ENCODE assay signal across 15 cellular contexts in genomic region chr2:159073256-159073655, GRCh38.
A peak's percentile ranks its signal among the peaks of the same experiment; 100 is the strongest.
DNase-seq lines count a peak whose midpoint lies in the region; ATAC-seq and TF ChIP-seq lines count a peak whose summit lies in the region.
"Had no signal": no experiment of that assay in that cellular context is flagged by ENCODE, and none has a peak within 500 bp of the region (broad histone marks: within the 10 kb centered on the region; RNA-seq: fewer than 3 reads in every experiment).

No MANE protein-coding gene starts in this region.

- POLR2A ChIA-PET in T-cell (lab: Charles Lee) = no interaction called here

- H3K4me3 ChIP-seq in astrocyte of the spinal cord (ENCODE audit: low read depth, low read length) (no peak overlapping the region), fibroblast of mammary gland (ENCODE audit: control insufficient read depth, low read depth, low read length) (no peak overlapping the region)
- H3K4me3 ChIP-seq: spleen had no signal

- ATAC-seq in left ventricle myocardium superior (no peak), GM21737 (IDR thresholded peaks at IDR 0.05; ENCODE audit: unreplicated experiment) (no peak), T-cell (replicated peaks in 1 of 4) (no peak)

- no peak overlapping the region for H3K4me3 Mint-ChIP-seq in T-cell
- H3K4me3 Mint-ChIP-seq: T-helper 2 cell treated with Interferon-gamma antibody and Interleukin-4, amounts not matched to agents 5 μg/mL and 100 μg/mL, for 36 hours had no signal

- in situ Hi-C loops in astrocyte of the spinal cord (cut with HindIII; ENCODE audit: low sequenced_read_pairs) = no loop called here

- DNase-seq in H4 (ENCODE audit: low spot score) (peak; percentile 33), astrocyte of the spinal cord (ENCODE audit: low read depth, low spot score) (peak; percentile 68), fibroblast of mammary gland (ENCODE audit: low read depth) (peak; percentile 63), renal cortical epithelial cell (ENCODE audit: low read depth) (peak; percentile 69), left ventricle myocardium superior (no peak), T-cell (no peak), cerebellar nuclear complex (lab: John Stamatoyannopoulos, UW) (no peak)
- DNase-seq: activated CD4-positive, alpha-beta T cell treated with anti-CD3 and anti-CD28 coated beads for 4 hours; activated T-cell treated with anti-CD3 and anti-CD28 coated beads, Interleukin-2, amount 50 U/mL, for 1 hour; cortex of kidney; NCI-H146; NCI-H526 treated with DMSO at 0.1 percent for 48 hours; spleen had no signal

- no peak overlapping the region for H3K27ac Mint-ChIP-seq in T-cell
- H3K27ac Mint-ChIP-seq: T-helper 2 cell treated with Interferon-gamma antibody and Interleukin-4, amounts not matched to agents 5 μg/mL and 100 μg/mL, for 36 hours had no signal

- H3K36me3 Mint-ChIP-seq in T-cell = no peaks in the 10 kb centered on the region

- H3K27me3 Mint-ChIP-seq in T-cell = no peaks in the 10 kb centered on the region

- CTCF ChIA-PET in T-cell (lab: Charles Lee) = interaction anchor here in 1 of 2 donors (1.5 kb wide), 1 partner anchor 46 kb away, joined by 3 read pairs; no protein-coding TSS in a partner anchor

- TF ChIP-seq CTCF in astrocyte of the spinal cord (IDR thresholded peaks at IDR 0.05; ENCODE audit: low read depth, low read length) = no peak
- no peak for TF ChIP-seq CTCF in fibroblast of mammary gland (conservative IDR thresholded peaks at IDR 0.05; ENCODE audit: control insufficient read depth, insufficient read depth, low read depth, low read length)

- no peaks in the 10 kb centered on the region for H3K9me3 Mint-ChIP-seq in T-cell
- H3K9me3 Mint-ChIP-seq: T-helper 2 cell treated with Interferon-gamma antibody and Interleukin-4, amounts not matched to agents 5 μg/mL and 100 μg/mL, for 36 hours had no signal

- intact Hi-C loops in left ventricle myocardium superior (cut with micrococcal nuclease) = no loop called here

- no peaks in the 10 kb centered on the region for H3K4me1 Mint-ChIP-seq in T-cell

Comparison
In these comparisons a context has a peak if more than half of its experiments do, and no peak if none do; other contexts are left out.
1. DNase-seq: peak in H4 (single experiment), astrocyte of the spinal cord (single experiment), fibroblast of mammary gland (single experiment) and renal cortical epithelial cell (single experiment); none in left ventricle myocardium superior (single experiment), T-cell (0 of 34) and cerebellar nuclear complex (0 of 2).